1 cellular context compared by ENCODE assay signal in the genomic region with DNA sequence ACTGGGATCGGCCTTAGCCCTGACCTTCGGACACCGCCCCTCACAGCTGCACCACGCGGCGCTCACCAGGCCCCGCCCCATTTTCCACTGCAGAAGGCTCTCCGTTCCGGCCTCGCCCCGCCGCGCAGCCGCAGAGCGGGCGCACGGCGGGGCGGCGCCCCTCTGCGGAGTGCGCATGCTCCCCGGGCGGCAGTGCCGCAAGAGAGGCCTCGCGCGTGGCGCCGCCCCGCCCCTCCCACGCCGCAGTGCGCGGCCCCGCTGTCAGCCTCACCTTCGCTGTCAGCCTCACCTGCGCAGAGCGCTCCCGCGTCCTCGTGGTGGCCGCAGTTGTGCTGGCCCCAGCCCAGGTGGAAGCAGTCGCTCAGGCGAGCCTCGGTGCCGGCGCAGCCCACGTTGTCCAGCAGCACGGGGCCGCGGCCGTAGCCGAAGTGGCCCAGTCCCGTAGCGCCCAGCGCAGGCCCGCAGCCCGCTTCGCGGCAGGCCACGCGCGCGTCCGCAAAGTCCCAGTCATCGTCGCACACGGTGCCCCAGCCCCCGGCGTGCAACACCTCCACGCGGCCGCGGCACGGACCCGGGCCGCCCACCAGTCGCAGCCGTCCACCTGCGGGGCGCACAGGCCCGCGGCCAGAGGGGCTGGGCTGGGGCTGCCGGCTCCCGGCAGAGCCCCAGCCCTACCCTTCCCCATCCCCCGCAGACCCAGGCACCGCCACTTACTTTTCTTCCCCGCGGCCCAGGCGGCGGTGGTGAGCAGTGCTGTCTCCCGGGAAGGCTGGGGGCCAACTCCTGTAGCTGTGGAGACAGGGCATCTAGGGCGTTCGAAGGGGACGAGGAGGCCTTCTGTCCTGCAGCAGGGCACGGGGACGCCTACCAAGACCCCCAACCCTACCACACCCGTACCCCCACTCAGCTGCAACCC.
TF ChIP-seq lines count a peak whose summit lies in the region.

No MANE protein-coding gene starts in this region.

TF ChIP-seq in HepG2, 621 proteins besides CTCF, POLR2A, EP300 and RAD21 (continued from another document and continues in another):
- TF ChIP-seq, protein P1, sequence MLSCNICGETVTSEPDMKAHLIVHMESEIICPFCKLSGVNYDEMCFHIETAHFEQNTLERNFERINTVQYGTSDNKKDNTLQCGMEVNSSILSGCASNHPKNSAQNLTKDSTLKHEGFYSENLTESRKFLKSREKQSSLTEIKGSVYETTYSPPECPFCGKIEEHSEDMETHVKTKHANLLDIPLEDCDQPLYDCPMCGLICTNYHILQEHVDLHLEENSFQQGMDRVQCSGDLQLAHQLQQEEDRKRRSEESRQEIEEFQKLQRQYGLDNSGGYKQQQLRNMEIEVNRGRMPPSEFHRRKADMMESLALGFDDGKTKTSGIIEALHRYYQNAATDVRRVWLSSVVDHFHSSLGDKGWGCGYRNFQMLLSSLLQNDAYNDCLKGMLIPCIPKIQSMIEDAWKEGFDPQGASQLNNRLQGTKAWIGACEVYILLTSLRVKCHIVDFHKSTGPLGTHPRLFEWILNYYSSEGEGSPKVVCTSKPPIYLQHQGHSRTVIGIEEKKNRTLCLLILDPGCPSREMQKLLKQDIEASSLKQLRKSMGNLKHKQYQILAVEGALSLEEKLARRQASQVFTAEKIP (CRISPR knock-in tag; IDR thresholded peaks at IDR 0.05; ENCODE audit: borderline replicate concordance), result no peak
- no peak for TF ChIP-seq HIVEP1 (CRISPR knock-in tag; IDR thresholded peaks at IDR 0.05)
- no peak for TF ChIP-seq ZNF30 (CRISPR knock-in tag; IDR thresholded peaks at IDR 0.05)
- peak; percentile 94 for TF ChIP-seq ZNF709 (CRISPR knock-in tag; IDR thresholded peaks at IDR 0.05)
- TF ChIP-seq NR2F1 (CRISPR knock-in tag; IDR thresholded peaks at IDR 0.05), result peak in 1 of 2 experiments; percentile 0; a peak in 1 of 4 replicates
- no peak; the same call in 1 of the 2 replicates for TF ChIP-seq ZFP1 (CRISPR knock-in tag; IDR thresholded peaks at IDR 0.05)
- TF ChIP-seq PHF20 (CRISPR knock-in tag; IDR thresholded peaks at IDR 0.05), result peak; percentile 36
- TF ChIP-seq ZNF446 (CRISPR knock-in tag; IDR thresholded peaks at IDR 0.05), result peak; percentile 94; the same call in 1 of the 2 replicates
- TF ChIP-seq TBP (CRISPR knock-in tag; IDR thresholded peaks at IDR 0.05), result no peak
- TF ChIP-seq, protein P2, sequence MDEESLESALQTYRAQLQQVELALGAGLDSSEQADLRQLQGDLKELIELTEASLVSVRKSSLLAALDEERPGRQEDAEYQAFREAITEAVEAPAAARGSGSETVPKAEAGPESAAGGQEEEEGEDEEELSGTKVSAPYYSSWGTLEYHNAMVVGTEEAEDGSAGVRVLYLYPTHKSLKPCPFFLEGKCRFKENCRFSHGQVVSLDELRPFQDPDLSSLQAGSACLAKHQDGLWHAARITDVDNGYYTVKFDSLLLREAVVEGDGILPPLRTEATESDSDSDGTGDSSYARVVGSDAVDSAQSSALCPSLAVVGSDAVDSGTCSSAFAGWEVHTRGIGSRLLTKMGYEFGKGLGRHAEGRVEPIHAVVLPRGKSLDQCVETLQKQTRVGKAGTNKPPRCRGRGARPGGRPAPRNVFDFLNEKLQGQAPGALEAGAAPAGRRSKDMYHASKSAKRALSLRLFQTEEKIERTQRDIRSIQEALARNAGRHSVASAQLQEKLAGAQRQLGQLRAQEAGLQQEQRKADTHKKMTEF (CRISPR knock-in tag; IDR thresholded peaks at IDR 0.05), result peak; percentile 80; the same call in 1 of the 2 replicates
- no peak for TF ChIP-seq RCOR2 (CRISPR knock-in tag; IDR thresholded peaks at IDR 0.05)
- peak; percentile 94; the same call in 1 of the 2 replicates for TF ChIP-seq ZNF138 (CRISPR knock-in tag; IDR thresholded peaks at IDR 0.05; ENCODE audit: low read depth)
- TF ChIP-seq PRPF4 (IDR thresholded peaks at IDR 0.05; ENCODE audit: low read depth, low read length, poor library complexity, severe bottlenecking), result no peak
- 0 out of 2 replicates have a peak, but pooled peaks have one; percentile 54 for TF ChIP-seq ZFP41 (CRISPR knock-in tag; IDR thresholded peaks at IDR 0.05; ENCODE audit: borderline replicate concordance)
- no peak for TF ChIP-seq SRF (IDR thresholded peaks at IDR 0.05; ENCODE audit: low read depth, low read length)
- TF ChIP-seq, protein P3, sequence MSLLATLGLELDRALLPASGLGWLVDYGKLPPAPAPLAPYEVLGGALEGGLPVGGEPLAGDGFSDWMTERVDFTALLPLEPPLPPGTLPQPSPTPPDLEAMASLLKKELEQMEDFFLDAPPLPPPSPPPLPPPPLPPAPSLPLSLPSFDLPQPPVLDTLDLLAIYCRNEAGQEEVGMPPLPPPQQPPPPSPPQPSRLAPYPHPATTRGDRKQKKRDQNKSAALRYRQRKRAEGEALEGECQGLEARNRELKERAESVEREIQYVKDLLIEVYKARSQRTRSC (CRISPR knock-in tag; IDR thresholded peaks at IDR 0.05; ENCODE audit: low read depth), result no peak
- TF ChIP-seq MXI1 (IDR thresholded peaks at IDR 0.05; ENCODE audit: borderline replicate concordance, low read depth, low read length), result peak; percentile 74; the same call in 1 of the 3 replicates
- TF ChIP-seq ZNF552 (CRISPR knock-in tag; IDR thresholded peaks at IDR 0.05; ENCODE audit: borderline replicate concordance), result peak; percentile 95
- no peak for TF ChIP-seq SP140L (CRISPR knock-in tag; IDR thresholded peaks at IDR 0.05; ENCODE audit: borderline replicate concordance)
- TF ChIP-seq RFX1 (IDR thresholded peaks at IDR 0.05), result no peak
- TF ChIP-seq ZNF781 (CRISPR knock-in tag; IDR thresholded peaks at IDR 0.05; ENCODE audit: borderline replicate concordance, not compliant biosample characterization), result peak; percentile 40
- no peak for TF ChIP-seq ZNF430 (CRISPR knock-in tag; IDR thresholded peaks at IDR 0.05)
- TF ChIP-seq EHMT2 (IDR thresholded peaks at IDR 0.05; ENCODE audit: borderline replicate concordance, low read depth, low read length), result no peak
- peak; percentile 84 for TF ChIP-seq DMAP1 (CRISPR knock-in tag; IDR thresholded peaks at IDR 0.05)
- TF ChIP-seq GATA4 (IDR thresholded peaks at IDR 0.05; ENCODE audit: borderline replicate concordance, low read depth), result no peak
- peak; percentile 87 for TF ChIP-seq AGO1 (IDR thresholded peaks at IDR 0.05; ENCODE audit: low read depth, low read length, poor library complexity, severe bottlenecking)
- TF ChIP-seq TEAD2 (CRISPR knock-in tag; IDR thresholded peaks at IDR 0.05), result 0 out of 2 replicates have a peak, but pooled peaks have one; percentile 54
- TF ChIP-seq MEIS1 (CRISPR knock-in tag; IDR thresholded peaks at IDR 0.05; ENCODE audit: borderline replicate concordance), result peak; percentile 81; the same call in 1 of the 2 replicates
- peak; percentile 79 for TF ChIP-seq CCDC6 (CRISPR knock-in tag; IDR thresholded peaks at IDR 0.05)
- TF ChIP-seq ZNF274 (CRISPR knock-in tag; IDR thresholded peaks at IDR 0.05), result peak; percentile 79
- no peak for TF ChIP-seq ZFP36L1 (CRISPR knock-in tag; IDR thresholded peaks at IDR 0.05)
- TF ChIP-seq ZNF253 (CRISPR knock-in tag; IDR thresholded peaks at IDR 0.05; ENCODE audit: borderline replicate concordance), result no peak; the same call in 1 of the 2 replicates
- TF ChIP-seq ETV5 (CRISPR knock-in tag; IDR thresholded peaks at IDR 0.05; ENCODE audit: borderline replicate concordance), result no peak
- TF ChIP-seq FLYWCH1 (CRISPR knock-in tag; IDR thresholded peaks at IDR 0.05), result 0 out of 2 replicates have a peak, but pooled peaks have one; percentile 47
- TF ChIP-seq SETDB1 (CRISPR knock-in tag; IDR thresholded peaks at IDR 0.05; ENCODE audit: borderline replicate concordance), result no peak
- peak; percentile 92 for TF ChIP-seq SP4 (CRISPR knock-in tag; IDR thresholded peaks at IDR 0.05)
- no peak for TF ChIP-seq CAMTA2 (CRISPR knock-in tag; IDR thresholded peaks at IDR 0.05; ENCODE audit: borderline replicate concordance)
- TF ChIP-seq, protein P4, sequence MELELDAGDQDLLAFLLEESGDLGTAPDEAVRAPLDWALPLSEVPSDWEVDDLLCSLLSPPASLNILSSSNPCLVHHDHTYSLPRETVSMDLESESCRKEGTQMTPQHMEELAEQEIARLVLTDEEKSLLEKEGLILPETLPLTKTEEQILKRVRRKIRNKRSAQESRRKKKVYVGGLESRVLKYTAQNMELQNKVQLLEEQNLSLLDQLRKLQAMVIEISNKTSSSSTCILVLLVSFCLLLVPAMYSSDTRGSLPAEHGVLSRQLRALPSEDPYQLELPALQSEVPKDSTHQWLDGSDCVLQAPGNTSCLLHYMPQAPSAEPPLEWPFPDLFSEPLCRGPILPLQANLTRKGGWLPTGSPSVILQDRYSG (CRISPR knock-in tag; IDR thresholded peaks at IDR 0.05), result no peak; the same call in 1 of the 2 replicates
- TF ChIP-seq REPIN1 (CRISPR knock-in tag; IDR thresholded peaks at IDR 0.05; ENCODE audit: borderline replicate concordance, low read depth), result no peak; the same call in 1 of the 2 replicates
- TF ChIP-seq PAF1 (CRISPR knock-in tag; IDR thresholded peaks at IDR 0.05), result no peak
- TF ChIP-seq, protein P5, sequence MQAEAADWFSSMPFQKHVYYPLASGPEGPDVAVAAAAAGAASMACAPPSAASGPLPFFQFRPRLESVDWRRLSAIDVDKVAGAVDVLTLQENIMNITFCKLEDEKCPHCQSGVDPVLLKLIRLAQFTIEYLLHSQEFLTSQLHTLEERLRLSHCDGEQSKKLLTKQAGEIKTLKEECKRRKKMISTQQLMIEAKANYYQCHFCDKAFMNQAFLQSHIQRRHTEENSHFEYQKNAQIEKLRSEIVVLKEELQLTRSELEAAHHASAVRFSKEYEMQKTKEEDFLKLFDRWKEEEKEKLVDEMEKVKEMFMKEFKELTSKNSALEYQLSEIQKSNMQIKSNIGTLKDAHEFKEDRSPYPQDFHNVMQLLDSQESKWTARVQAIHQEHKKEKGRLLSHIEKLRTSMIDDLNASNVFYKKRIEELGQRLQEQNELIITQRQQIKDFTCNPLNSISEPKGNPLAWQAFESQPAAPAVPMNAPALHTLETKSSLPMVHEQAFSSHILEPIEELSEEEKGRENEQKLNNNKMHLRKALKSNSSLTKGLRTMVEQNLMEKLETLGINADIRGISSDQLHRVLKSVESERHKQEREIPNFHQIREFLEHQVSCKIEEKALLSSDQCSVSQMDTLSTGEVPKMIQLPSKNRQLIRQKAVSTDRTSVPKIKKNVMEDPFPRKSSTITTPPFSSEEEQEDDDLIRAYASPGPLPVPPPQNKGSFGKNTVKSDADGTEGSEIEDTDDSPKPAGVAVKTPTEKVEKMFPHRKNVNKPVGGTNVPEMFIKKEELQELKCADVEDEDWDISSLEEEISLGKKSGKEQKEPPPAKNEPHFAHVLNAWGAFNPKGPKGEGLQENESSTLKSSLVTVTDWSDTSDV (CRISPR knock-in tag; IDR thresholded peaks at IDR 0.05), result peak; percentile 99
- no peak for TF ChIP-seq ZNF12 (CRISPR knock-in tag; IDR thresholded peaks at IDR 0.05)
- TF ChIP-seq JUN (CRISPR knock-in tag; IDR thresholded peaks at IDR 0.05), result no peak
- TF ChIP-seq, protein P6, sequence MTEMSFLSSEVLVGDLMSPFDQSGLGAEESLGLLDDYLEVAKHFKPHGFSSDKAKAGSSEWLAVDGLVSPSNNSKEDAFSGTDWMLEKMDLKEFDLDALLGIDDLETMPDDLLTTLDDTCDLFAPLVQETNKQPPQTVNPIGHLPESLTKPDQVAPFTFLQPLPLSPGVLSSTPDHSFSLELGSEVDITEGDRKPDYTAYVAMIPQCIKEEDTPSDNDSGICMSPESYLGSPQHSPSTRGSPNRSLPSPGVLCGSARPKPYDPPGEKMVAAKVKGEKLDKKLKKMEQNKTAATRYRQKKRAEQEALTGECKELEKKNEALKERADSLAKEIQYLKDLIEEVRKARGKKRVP (CRISPR knock-in tag; IDR thresholded peaks at IDR 0.05), result no peak; a peak in 1 of 4 replicates
- no peak for TF ChIP-seq SRSF9 (IDR thresholded peaks at IDR 0.05; ENCODE audit: borderline replicate concordance, insufficient read depth, low read depth, low read length, poor library complexity, severe bottlenecking)
- no peak for TF ChIP-seq GTF2F1 (IDR thresholded peaks at IDR 0.05; ENCODE audit: low read length)
- no peak for TF ChIP-seq ZNF652 (CRISPR knock-in tag; IDR thresholded peaks at IDR 0.05; ENCODE audit: borderline replicate concordance, low read depth)
- no peak for TF ChIP-seq ZNF570 (CRISPR knock-in tag; IDR thresholded peaks at IDR 0.05; ENCODE audit: borderline replicate concordance)
- TF ChIP-seq FOXO1 (CRISPR knock-in tag; IDR thresholded peaks at IDR 0.05), result peak; percentile 42; the same call in 1 of the 2 replicates
- no peak for TF ChIP-seq ZNF672 (CRISPR knock-in tag; IDR thresholded peaks at IDR 0.05)
- TF ChIP-seq SIX1 (CRISPR knock-in tag; IDR thresholded peaks at IDR 0.05; ENCODE audit: borderline replicate concordance), result no peak
- no peak; the same call in 1 of the 2 replicates for TF ChIP-seq NR2F2 (IDR thresholded peaks at IDR 0.05; ENCODE audit: borderline replicate concordance, low read depth)
- no peak; the same call in 1 of the 2 replicates for TF ChIP-seq ZSCAN12 (CRISPR knock-in tag; IDR thresholded peaks at IDR 0.05)
- TF ChIP-seq NCOA1 (CRISPR knock-in tag; IDR thresholded peaks at IDR 0.05), result peak; percentile 90; the same call in 1 of the 2 replicates
